In the genomic region with DNA sequence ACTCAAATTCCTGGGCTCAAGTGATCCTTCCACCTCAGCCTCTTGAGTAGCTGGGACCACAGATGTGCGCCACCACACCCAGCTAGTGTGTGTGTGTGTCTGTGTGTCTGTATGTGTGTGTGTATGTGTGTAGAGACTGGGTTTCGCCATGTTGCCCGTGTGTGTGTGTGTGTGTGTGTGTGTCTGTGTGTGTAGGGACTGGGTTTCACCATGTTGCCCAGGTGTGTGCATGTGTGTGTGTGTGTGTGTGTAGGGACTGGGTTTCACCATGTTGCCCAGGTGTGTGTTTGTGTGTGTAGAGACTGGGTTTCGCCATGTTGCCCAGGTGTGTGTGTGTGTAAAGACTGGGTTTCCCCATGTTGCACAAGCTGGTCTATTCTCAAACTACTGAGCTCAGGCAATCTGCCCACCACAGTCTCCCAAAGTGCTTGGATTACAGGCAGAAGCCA, we compare ENCODE assay signal across 13 cellular contexts. TPM values are rescaled to one million over a fixed set of nuclear protein-coding genes. Genes with fewer than 3 reads are reported as not detected.
DNase-seq lines count a peak whose midpoint lies in the region; ATAC-seq and TF ChIP-seq lines count a peak whose summit lies in the region.
"Had no signal": no experiment of that assay in that cellular context is flagged by ENCODE, and none has a peak within 500 bp of the region (broad histone marks: within the 10 kb centered on the region; RNA-seq: fewer than 3 reads in every experiment).

No MANE protein-coding gene starts in this region.

- intact Hi-C loops in activated CD4-positive, alpha-beta T cell treated with anti-CD3 and anti-CD28 coated beads, Interleukin-2, amount 10 ng/mL, durations not matched to agents 24 days and 14 days (cut with micrococcal nuclease): loop anchor here (2.0 kb wide), 1 partner anchor 28 kb away; a partner anchor contains a TSS
- intact Hi-C loops in upper lobe of right lung (cut with DNase I): no loop called here

- H3K27ac Mint-ChIP-seq in activated CD4-positive, alpha-beta T cell treated with anti-CD3 and anti-CD28 coated beads, Interleukin-2, amount 10 ng/mL, durations not matched to agents 24 days and 14 days: peak overlapping the region; percentile 39
- H3K27ac Mint-ChIP-seq in T-cell: peak overlapping the region; percentile 40 to 48

- peaks cover 49% of the 10 kb centered on the region for H3K36me3 Mint-ChIP-seq in activated CD4-positive, alpha-beta T cell treated with anti-CD3 and anti-CD28 coated beads, Interleukin-2, amount 10 ng/mL, durations not matched to agents 24 days and 14 days (ENCODE audit: low read depth)
- peaks cover 22% of the 10 kb centered on the region for H3K36me3 Mint-ChIP-seq in T-cell

- TF ChIP-seq CTCF in upper lobe of right lung (IDR thresholded peaks at IDR 0.05): no peak

- CTCF ChIA-PET in T-cell (lab: Charles Lee): interaction anchor here (0.6 to 2.1 kb wide), 4 partner anchors 13 to 1444 kb away, joined by 3 to 10 read pairs (median 4); a partner anchor contains a TSS

- no peak for ATAC-seq in T-cell (replicated peaks in 1 of 4)
- ATAC-seq in upper lobe of right lung: peak; percentile 68
- ATAC-seq in HG03565 (IDR thresholded peaks at IDR 0.05; ENCODE audit: unreplicated experiment): no peak
- no peak for ATAC-seq in HG02973 (IDR thresholded peaks at IDR 0.05; ENCODE audit: unreplicated experiment)
- ATAC-seq: gastrocnemius medialis had no signal

- H3K4me1 ChIP-seq in upper lobe of right lung: no peaks in the 10 kb centered on the region
- H3K4me1 ChIP-seq: gastrocnemius medialis, upper lobe of left lung had no signal

- H3K4me3 Mint-ChIP-seq in activated CD4-positive, alpha-beta T cell treated with anti-CD3 and anti-CD28 coated beads, Interleukin-2, amount 10 ng/mL, durations not matched to agents 24 days and 14 days: no peak overlapping the region
- no peak overlapping the region for H3K4me3 Mint-ChIP-seq in T-cell

- H3K27me3 ChIP-seq in upper lobe of right lung: no peaks in the 10 kb centered on the region
- H3K27me3 ChIP-seq: cardiac muscle cell, gastrocnemius medialis, upper lobe of left lung had no signal

- peaks cover 35% of the 10 kb centered on the region for H3K4me1 Mint-ChIP-seq in activated CD4-positive, alpha-beta T cell treated with anti-CD3 and anti-CD28 coated beads, Interleukin-2, amount 10 ng/mL, durations not matched to agents 24 days and 14 days
- peaks cover 16 to 60% (median 45%) of the 10 kb centered on the region in 3 donors for H3K4me1 Mint-ChIP-seq in T-cell

- no peaks in the 10 kb centered on the region for H3K27me3 Mint-ChIP-seq in activated CD4-positive, alpha-beta T cell treated with anti-CD3 and anti-CD28 coated beads, Interleukin-2, amount 10 ng/mL, durations not matched to agents 24 days and 14 days
- no peaks in the 10 kb centered on the region for H3K27me3 Mint-ChIP-seq in T-cell

- no peak overlapping the region for H3K27ac ChIP-seq in upper lobe of right lung
- H3K27ac ChIP-seq: cardiac muscle cell, gastrocnemius medialis had no signal

- no peak overlapping the region for H3K4me3 ChIP-seq in upper lobe of right lung
- H3K4me3 ChIP-seq: cardiac muscle cell, gastrocnemius medialis, upper lobe of left lung had no signal

- POLR2A ChIA-PET in T-cell (lab: Charles Lee): interaction anchor here in 1 of 2 donors (0.7 kb wide), 1 partner anchor 23 kb away, joined by 4 read pairs; no protein-coding TSS in a partner anchor

- no peaks in the 10 kb centered on the region for H3K9me3 ChIP-seq in upper lobe of right lung
- H3K9me3 ChIP-seq: gastrocnemius medialis, upper lobe of left lung had no signal

- peaks cover 71% of the 10 kb centered on the region for H3K36me3 ChIP-seq in upper lobe of right lung

- H3K9me3 Mint-ChIP-seq in activated CD4-positive, alpha-beta T cell treated with anti-CD3 and anti-CD28 coated beads, Interleukin-2, amount 10 ng/mL, durations not matched to agents 24 days and 14 days: no peaks in the 10 kb centered on the region
- no peaks in the 10 kb centered on the region for H3K9me3 Mint-ChIP-seq in T-cell

- no peak for DNase-seq in activated CD4-positive, alpha-beta T cell treated with anti-CD3 and anti-CD28 coated beads, Interleukin-2, amount 10 ng/mL, durations not matched to agents 24 days and 14 days
- DNase-seq in activated CD4-positive, alpha-beta T cell treated with anti-CD3 and anti-CD28 coated beads, Interleukin-2, amount 50 U/mL, for 48 hours: no peak
- DNase-seq in T-cell (no peak), fibroblast of peridontal ligament (ENCODE audit: extremely low read depth) (peak; percentile 45), upper lobe of right lung (no peak), OCI-M1 (lab: John Stamatoyannopoulos, UW) (no peak)
- DNase-seq: activated T-cell treated with anti-CD3 and anti-CD28 coated beads for 4 hours, gastrocnemius medialis, NCI-H526 had no signal

RNA-seq across cellular contexts. Expression of a gene that starts 28.3 kb away (rescaled TPM):
- total RNA-seq in activated CD4-positive, alpha-beta T cell treated with anti-CD3 and anti-CD28 coated beads, Interleukin-2, amount 10 ng/mL, durations not matched to agents 24 days and 14 days: 49.9 and 52.9 TPM in 2 replicates
- total RNA-seq in T-cell (10 to 100 TPM; 42.1 to 54.3 (median 49.1) TPM), upper lobe of right lung (26.6 TPM)
